Comparison of ENCODE assay signal across 21 cellular contexts in the genomic region with DNA sequence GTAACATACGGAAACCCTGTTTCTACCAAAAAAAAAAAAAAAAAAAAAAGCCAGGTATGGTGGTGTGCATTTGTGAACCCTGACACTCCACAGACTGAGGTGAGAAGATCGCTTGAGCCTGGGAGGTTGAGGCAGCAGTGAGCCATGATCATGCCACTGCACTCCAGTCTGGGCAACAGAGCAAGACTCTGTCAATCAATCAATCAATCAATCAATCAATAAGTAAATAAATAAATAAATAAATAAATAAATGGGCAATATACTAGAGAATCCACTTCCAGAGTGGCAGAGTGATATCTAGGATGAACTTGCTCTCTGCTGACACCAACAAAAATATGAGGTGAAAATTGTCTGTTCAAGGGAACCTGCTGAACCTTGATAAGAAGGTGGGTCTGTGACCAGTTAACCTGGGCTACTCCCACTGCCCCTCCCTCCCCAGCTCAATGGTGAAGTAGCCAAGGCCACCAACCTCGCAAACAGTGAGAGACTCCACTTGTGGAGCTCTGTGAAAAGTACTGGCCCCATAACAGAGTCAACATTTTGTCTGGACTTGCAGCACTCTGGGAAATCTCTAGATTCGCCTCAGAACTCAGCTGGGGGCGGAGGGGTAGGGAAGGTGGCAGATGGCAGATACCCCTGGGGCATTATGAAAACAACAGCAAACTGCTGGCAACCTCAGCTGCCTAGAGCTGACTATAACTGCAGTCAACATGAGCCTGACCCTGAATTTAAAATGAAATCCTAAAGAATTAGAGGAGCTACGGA.
"Had no signal": no experiment of that assay in that cellular context is flagged by ENCODE, and none has a peak within 500 bp of the region (broad histone marks: within the 10 kb centered on the region; RNA-seq: fewer than 3 reads in every experiment).

No MANE protein-coding gene starts in this region.

- H3K27ac Mint-ChIP-seq: activated naive CD4-positive, alpha-beta T cell treated with anti-CD3 and anti-CD28 coated beads for 36 hours; activated T-helper 17 cell treated with anti-CD3 and anti-CD28 coated beads, Interleukin-2, amount 50 U/mL, for 72 hours; T-helper 2 cell treated with Interferon-gamma antibody and Interleukin-4, amounts not matched to agents 5 μg/mL and 100 μg/mL, for 36 hours had no signal

- H3K4me1 Mint-ChIP-seq: activated T-helper 17 cell treated with anti-CD3 and anti-CD28 coated beads, Interleukin-2, amount 50 U/mL, for 72 hours had no signal

- H3K4me3 Mint-ChIP-seq: activated naive CD4-positive, alpha-beta T cell treated with anti-CD3 and anti-CD28 coated beads for 36 hours; activated T-helper 17 cell treated with anti-CD3 and anti-CD28 coated beads, Interleukin-2, amount 50 U/mL, for 72 hours; T-helper 2 cell treated with Interferon-gamma antibody and Interleukin-4, amounts not matched to agents 5 μg/mL and 100 μg/mL, for 36 hours had no signal

- H3K27me3 ChIP-seq: ascending aorta, breast epithelium, right atrium auricular region had no signal

- DNase-seq: activated CD4-positive, alpha-beta T cell treated with anti-CD3 and anti-CD28 coated beads, Interleukin-2, amount 50 U/mL, for 1 hour; activated CD4-positive, CD25-positive, alpha-beta regulatory T cell; activated naive CD4-positive, alpha-beta T cell treated with anti-CD3 and anti-CD28 coated beads for 36 hours; activated T-cell treated with anti-CD3 and anti-CD28 coated beads for 4 hours; cerebellar nuclear complex; effector memory CD4-positive, alpha-beta T cell; foreskin melanocyte; heart left ventricle; left cardiac atrium; posterior cingulate gyrus; stimulated activated CD4-positive, alpha-beta T cell treated with anti-CD3 and anti-CD28 coated beads, Interleukin-15, amount 100 ng/mL, for 24 hours; stimulated activated CD4-positive, alpha-beta T cell treated with anti-CD3 and anti-CD28 coated beads, Interleukin-4, amount 100 ng/mL, for 24 hours; stimulated activated naive CD4-positive, alpha-beta T cell; trophoblast cell had no signal

- H3K27ac ChIP-seq: ascending aorta, breast epithelium, right atrium auricular region, skin epidermis had no signal

- H3K4me1 ChIP-seq: ascending aorta, breast epithelium, heart left ventricle had no signal

- H3K9me3 ChIP-seq: ascending aorta, breast epithelium had no signal

- H3K36me3 ChIP-seq: ascending aorta, breast epithelium, heart left ventricle, right atrium auricular region had no signal

- H3K4me3 ChIP-seq: ascending aorta, breast epithelium, heart left ventricle, lung, right atrium auricular region, skin epidermis had no signal

- H3K9me3 Mint-ChIP-seq: T-helper 2 cell treated with Interferon-gamma antibody and Interleukin-4, amounts not matched to agents 5 μg/mL and 100 μg/mL, for 36 hours had no signal

- ATAC-seq: activated T-helper 17 cell treated with anti-CD3 and anti-CD28 coated beads, Interleukin-2, amount 50 U/mL, for 72 hours; heart left ventricle; left cardiac atrium had no signal
